In the genomic region with DNA sequence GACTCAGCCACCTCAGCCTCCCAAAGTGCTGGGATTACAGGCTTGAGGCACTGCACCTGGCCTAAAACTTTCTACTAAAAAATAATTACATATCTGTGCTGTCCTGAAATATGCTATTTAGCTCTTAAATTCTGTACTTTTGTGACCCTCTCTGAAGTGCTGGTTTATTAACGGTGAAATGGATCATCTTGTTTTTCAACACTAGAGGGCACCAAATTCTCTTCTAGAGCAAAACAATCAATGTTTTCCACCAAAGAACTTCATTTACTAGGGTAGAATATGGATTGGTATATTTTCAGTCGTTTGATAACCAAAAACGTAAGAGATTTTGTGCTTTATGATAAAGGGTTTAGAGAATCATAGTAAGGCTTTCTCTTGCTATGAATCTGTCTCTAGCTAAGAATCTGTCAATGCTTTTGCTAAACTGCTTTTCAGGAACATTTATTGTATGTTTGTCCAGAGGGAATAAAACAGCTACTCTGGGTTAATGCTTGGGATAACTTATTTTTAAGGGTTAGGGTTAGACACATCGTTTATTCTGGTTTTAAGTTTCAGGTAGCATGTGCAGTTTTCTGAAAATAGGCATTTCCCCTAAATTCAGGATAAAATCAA, we compare ENCODE assay signal across 8 cellular contexts.
DNase-seq lines count a peak whose midpoint lies in the region; ATAC-seq and TF ChIP-seq lines count a peak whose summit lies in the region.

No MANE protein-coding gene starts in this region.

- H3K9me3 Mint-ChIP-seq in neural progenitor cell, result peaks cover 3% of the 10 kb centered on the region

- no peak overlapping the region for H3K4me3 ChIP-seq in GM12865 (ENCODE audit: low read depth, low read length)
- H3K4me3 ChIP-seq in dorsolateral prefrontal cortex, result no peak overlapping the region
- no peak overlapping the region for H3K4me3 ChIP-seq in neural progenitor cell
- no peak overlapping the region for H3K4me3 ChIP-seq in mucosa of descending colon

- no peaks in the 10 kb centered on the region for H3F3A ChIP-seq in neural progenitor cell (ENCODE audit: low read depth)

- intact Hi-C loops in dorsolateral prefrontal cortex (cut with DNase I) (no loop called here), mucosa of descending colon (cut with DNase I, micrococcal nuclease) (loop anchor here in 1 of 2 donors (5.0 kb wide), 1 partner anchor 383 kb away; no protein-coding TSS in a partner anchor)

- H3K36me3 Mint-ChIP-seq in neural progenitor cell, result no peaks in the 10 kb centered on the region

- peak; percentile 69 for ATAC-seq in HG02973 (IDR thresholded peaks at IDR 0.05; ENCODE audit: unreplicated experiment)
- no peak for ATAC-seq in mucosa of descending colon

- no peaks in the 10 kb centered on the region for H3K4me1 Mint-ChIP-seq in neural progenitor cell

- no peak overlapping the region for H3K27ac Mint-ChIP-seq in neural progenitor cell

- no peak overlapping the region for H3K4me2 ChIP-seq in neural progenitor cell

- peak; percentile 38 for DNase-seq in 8988T
- peak; percentile 23 for DNase-seq in GM12865 (ENCODE audit: low read depth)
- DNase-seq in NCI-H69 (lab: John Stamatoyannopoulos, UW), result peak; percentile 70
- no peak for DNase-seq in dorsolateral prefrontal cortex
- DNase-seq in neural progenitor cell (ENCODE audit: low spot score), result peak; percentile 53
- DNase-seq in GF-D8 (lab: John Stamatoyannopoulos, UW), result no peak
- no peak for DNase-seq in mucosa of descending colon

- H3K9me3 ChIP-seq in neural progenitor cell (ENCODE audit: low read depth) (no peaks in the 10 kb centered on the region), mucosa of descending colon (no peaks in the 10 kb centered on the region)

- H3K27ac ChIP-seq in dorsolateral prefrontal cortex (no peak overlapping the region), neural progenitor cell (no peak overlapping the region)

- H3K36me3 ChIP-seq in neural progenitor cell, result no peaks in the 10 kb centered on the region
- no peaks in the 10 kb centered on the region for H3K36me3 ChIP-seq in mucosa of descending colon (ENCODE audit: low read depth)

- H3K27me3 ChIP-seq in dorsolateral prefrontal cortex (no peaks in the 10 kb centered on the region), neural progenitor cell (no peaks in the 10 kb centered on the region)

- H2AFZ ChIP-seq in neural progenitor cell (replicated peaks), result no peak overlapping the region

- no peaks in the 10 kb centered on the region for H4K20me1 ChIP-seq in neural progenitor cell (ENCODE audit: low read depth)

- TF ChIP-seq CTCF in GM12865 (IDR thresholded peaks at IDR 0.05; ENCODE audit: insufficient read depth, low read depth, low read length, missing control alignments) (peak; percentile 45), dorsolateral prefrontal cortex (IDR thresholded peaks at IDR 0.05 in 54 of 56, conservative IDR thresholded peaks at IDR 0.05 in 2 of 56; ENCODE audit: low read depth in 1 of 56, partially characterized antibody in 56 of 56) (peak; percentile 44 to 81 (median 70)), neural progenitor cell (IDR thresholded peaks at IDR 0.05) (peak; percentile 82), mucosa of descending colon (IDR thresholded peaks at IDR 0.05) (no peak)

- peaks cover 2% of the 10 kb centered on the region for H3K27me3 Mint-ChIP-seq in neural progenitor cell (ENCODE audit: insufficient read depth, low read depth)

- no peak overlapping the region for H3K9ac ChIP-seq in neural progenitor cell

- H3K79me2 ChIP-seq in neural progenitor cell (ENCODE audit: low read depth), result no peaks in the 10 kb centered on the region

- no peaks in the 10 kb centered on the region for H3K4me1 ChIP-seq in neural progenitor cell
- no peaks in the 10 kb centered on the region for H3K4me1 ChIP-seq in mucosa of descending colon (ENCODE audit: low read depth)

- H3K4me3 Mint-ChIP-seq in neural progenitor cell, result no peak overlapping the region

Comparison
In these comparisons a context has a peak if more than half of its experiments do, and no peak if none do; other contexts are left out.
1. DNase-seq: peak in 8988T (single experiment), GM12865 (single experiment), NCI-H69 (single experiment) and neural progenitor cell (single experiment); none in dorsolateral prefrontal cortex (0 of 10), GF-D8 (single experiment) and mucosa of descending colon (0 of 3).